In the genomic region with DNA sequence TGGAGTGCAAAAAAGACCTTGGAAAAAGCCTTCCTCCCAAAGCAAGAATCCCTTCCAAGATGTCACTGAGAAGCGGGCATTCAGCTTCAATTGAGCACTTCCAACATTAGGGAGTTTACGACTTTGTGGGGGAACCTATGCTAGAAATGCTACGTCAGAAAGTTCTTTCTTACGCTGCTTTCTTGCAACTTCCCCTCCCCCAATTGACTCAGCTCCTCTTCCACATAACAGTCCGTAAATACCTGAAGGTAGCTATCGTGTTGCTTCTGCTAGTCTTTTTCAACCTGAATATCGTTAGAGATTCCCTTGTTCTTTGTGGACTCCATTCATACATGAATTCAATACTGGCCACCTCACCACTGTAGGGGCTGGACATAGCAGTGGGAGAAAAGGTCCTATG, we compare ENCODE assay signal across 1 cellular context.
TF ChIP-seq lines count a peak whose summit lies in the region.

No MANE protein-coding gene starts in this region.

TF ChIP-seq in H1, 55 proteins besides CTCF, POLR2A, EP300 and RAD21:
- peak; percentile 85 for TF ChIP-seq BACH1 (IDR thresholded peaks at IDR 0.05; ENCODE audit: low read length)
- TF ChIP-seq NANOG (IDR thresholded peaks at IDR 0.05; ENCODE audit: insufficient read depth, low read depth, low read length, poor library complexity, severe bottlenecking), result no peak
- TF ChIP-seq MAFK (IDR thresholded peaks at IDR 0.05; ENCODE audit: low read depth, low read length), result 0 out of 2 replicates have a peak, but pooled peaks have one; percentile 37
